In genomic region chr16:85321856-85322271, GRCh38 we compare ENCODE assay signal across 8 cellular contexts.
DNase-seq lines count a peak whose midpoint lies in the region; ATAC-seq and TF ChIP-seq lines count a peak whose summit lies in the region.

No MANE protein-coding gene starts in this region.

- 3 to 9% methylated on average over 12 of the region's 12 CpGs for WGBS in heart right ventricle, 2 donors

- peak; percentile 42 for DNase-seq in Caki2 (ENCODE audit: low read depth)
- peak; percentile 91 to 99 for DNase-seq in ascending aorta (ENCODE audit: low spot score in 2 of 2)
- peak; percentile 94 to 95 for DNase-seq in heart right ventricle
- DNase-seq in DMS153 (lab: John Stamatoyannopoulos, UW): no peak
- no peak for DNase-seq in DMS79 treated with DMSO at 0.1 percent for 48 hours (lab: John Stamatoyannopoulos, UW)
- no peak for DNase-seq in stimulated activated CD4-positive, alpha-beta T cell treated with anti-CD3 and anti-CD28 coated beads, Interleukin-2, amount 100 ng/mL, for 48 hours
- DNase-seq in stimulated activated CD4-positive, alpha-beta T cell treated with anti-CD3 and anti-CD28 coated beads, Interleukin-4, amount 100 ng/mL, for 1 hour: no peak

- H3K9ac ChIP-seq in rectal smooth muscle tissue (ENCODE audit: low read length): no peak overlapping the region

- H3K9me3 ChIP-seq in ascending aorta (no peaks in the 10 kb centered on the region), heart right ventricle (peaks cover 0 to 3% (median 0%) of the 10 kb centered on the region in 11 donors)

- peaks cover 21 to 42% of the 10 kb centered on the region in 2 donors for H3K4me1 ChIP-seq in ascending aorta
- peaks cover 17 to 46% (median 29%) of the 10 kb centered on the region in 9 donors for H3K4me1 ChIP-seq in heart right ventricle
- peaks cover 7% of the 10 kb centered on the region for H3K4me1 ChIP-seq in rectal smooth muscle tissue (ENCODE audit: control insufficient read depth, insufficient read depth, low read length)

- in situ Hi-C loops in Caki2 (cut with HindIII; ENCODE audit: low pct_unique_long_range_greater_than_20kb, low sequenced_read_pairs): no loop called here

- no peaks in the 10 kb centered on the region for H3K27me3 ChIP-seq in ascending aorta
- H3K27me3 ChIP-seq in heart right ventricle: no peaks in the 10 kb centered on the region
- H3K27me3 ChIP-seq in rectal smooth muscle tissue (ENCODE audit: control insufficient read depth, insufficient read depth, low read length): no peaks in the 10 kb centered on the region

- TF ChIP-seq CTCF in ascending aorta (IDR thresholded peaks at IDR 0.05) (no peak), heart right ventricle (IDR thresholded peaks at IDR 0.05) (no peak)

- intact Hi-C loops in ascending aorta (cut with DNase I): loop anchor here (1.0 to 2.0 kb wide), 4 partner anchors 29 to 233 kb away; no protein-coding TSS in a partner anchor
- intact Hi-C loops in heart right ventricle (cut with DNase I): no loop called here

- peak overlapping the region in 1 of 2 donors; percentile 16 for H3K4me3 ChIP-seq in ascending aorta
- H3K4me3 ChIP-seq in heart right ventricle: peak overlapping the region in 4 of 10 donors; percentile 15 to 31 (median 17)
- peak overlapping the region; percentile 36 for H3K4me3 ChIP-seq in rectal smooth muscle tissue (ENCODE audit: low read length)

- ATAC-seq in heart right ventricle: peak; percentile 93 to 97 (median 96)

- H3K36me3 ChIP-seq in ascending aorta (no peaks in the 10 kb centered on the region), heart right ventricle (no peaks in the 10 kb centered on the region), rectal smooth muscle tissue (ENCODE audit: control insufficient read depth, insufficient read depth, low read length) (no peaks in the 10 kb centered on the region)

- peak overlapping the region; percentile 89 to 92 for H3K27ac ChIP-seq in ascending aorta
- H3K27ac ChIP-seq in heart right ventricle: peak overlapping the region; percentile 49 to 84 (median 75)
- peak overlapping the region; percentile 71 for H3K27ac ChIP-seq in rectal smooth muscle tissue (ENCODE audit: low read depth, low read length)

Comparison
In these comparisons a context has a peak if more than half of its experiments do, and no peak if none do; other contexts are left out.
1. DNase-seq: peak in Caki2 (single experiment), ascending aorta (2 of 2) and heart right ventricle (2 of 2); none in DMS153 (single experiment), DMS79 treated with DMSO at 0.1 percent for 48 hours (single experiment), stimulated activated CD4-positive, alpha-beta T cell treated with anti-CD3 and anti-CD28 coated beads, Interleukin-2, amount 100 ng/mL, for 48 hours (0 of 2) and stimulated activated CD4-positive, alpha-beta T cell treated with anti-CD3 and anti-CD28 coated beads, Interleukin-4, amount 100 ng/mL, for 1 hour (single experiment).
2. Peak in every context shown above with its lines, with median percentiles within 50 percentile points of each other: H3K27ac ChIP-seq.